Comparison of ENCODE assay signal across 9 cellular contexts in the genomic region with DNA sequence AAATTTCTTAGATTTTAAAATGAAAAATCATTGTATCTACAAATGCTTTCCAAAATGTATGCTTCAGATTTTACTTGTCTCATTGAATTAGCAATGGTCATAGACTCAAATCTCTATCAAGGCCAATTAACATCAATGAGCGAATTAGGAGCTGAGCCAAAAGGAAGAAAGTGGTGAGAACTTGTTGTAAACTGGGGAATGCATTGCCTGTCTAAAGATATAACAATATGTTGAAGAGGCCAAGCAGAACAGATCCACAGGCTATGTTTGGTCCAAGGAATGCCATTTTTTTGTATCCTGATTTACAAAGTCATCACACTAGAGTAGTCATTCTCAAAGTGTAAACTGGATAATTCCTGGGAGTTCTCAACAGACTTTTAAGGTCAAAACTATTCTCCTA.
"Had no signal": no experiment of that assay in that cellular context is flagged by ENCODE, and none has a peak within 500 bp of the region (broad histone marks: within the 10 kb centered on the region; RNA-seq: fewer than 3 reads in every experiment).

No MANE protein-coding gene starts in this region.

- H3K4me3 ChIP-seq: GM23248, GM23338, HAP-1 had no signal

- H3K4me1 Mint-ChIP-seq: GM23338, H9 had no signal

- ATAC-seq: GM23338, HCT116 had no signal

- H3K27ac ChIP-seq: GM23248 had no signal

- H3K9ac ChIP-seq: GM23248 had no signal

- H3K4me3 Mint-ChIP-seq: GM23338, H9, HFFc6 had no signal

- H3K4me1 ChIP-seq: HAP-1 had no signal

- H2AFZ ChIP-seq: GM23248, GM23338 had no signal

- DNase-seq: GM23248, GOT3, H7, H9, HCEC 1CT, HFFc6 had no signal

- H3K27ac Mint-ChIP-seq: GM23338, H9, HFFc6 had no signal

- H3K4me2 ChIP-seq: GM23338 had no signal

- H3K9me3 ChIP-seq: HAP-1 had no signal

- H3K36me3 ChIP-seq: HAP-1 had no signal
